In the genomic region with DNA sequence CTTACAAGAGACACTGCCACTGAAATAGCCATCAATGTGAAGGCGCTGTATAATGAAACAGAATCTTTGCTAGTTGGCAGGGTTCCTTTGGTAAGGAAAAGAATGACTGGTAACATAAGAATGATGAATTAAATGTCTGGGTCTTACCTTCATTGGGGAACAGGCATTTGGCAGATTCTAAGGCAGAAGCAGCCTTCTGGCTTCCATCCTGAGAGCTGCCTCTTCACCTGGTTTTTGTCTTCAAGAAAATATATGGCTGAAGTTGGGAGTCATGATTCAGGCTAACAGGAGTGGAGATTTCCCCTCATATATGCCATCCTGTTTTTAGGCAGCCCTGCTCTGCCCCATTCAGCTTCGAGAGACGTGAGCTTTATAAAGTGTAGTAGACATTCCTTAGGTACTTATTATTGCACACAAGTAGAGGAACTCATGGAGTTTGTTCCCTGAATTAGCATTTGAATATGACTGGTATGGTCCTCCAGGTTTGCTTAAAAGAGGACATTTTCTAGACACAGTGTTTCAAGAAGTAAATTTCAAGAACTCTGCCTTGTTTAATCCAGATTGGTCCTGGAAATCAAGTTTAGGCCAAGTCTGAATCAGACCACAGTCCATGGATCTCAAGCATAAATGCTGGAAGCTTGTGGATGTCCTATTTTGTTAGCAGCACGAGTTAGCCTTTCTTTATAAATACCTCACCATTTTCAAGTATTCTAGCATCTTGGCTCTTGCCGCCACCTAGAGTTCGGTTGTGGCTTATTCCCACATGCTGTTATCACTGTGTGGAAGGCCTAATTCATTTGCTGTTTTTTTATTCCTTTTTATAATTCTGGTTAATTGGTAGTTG, we compare ENCODE assay signal across 8 cellular contexts. TPM values are rescaled to one million over a fixed set of nuclear protein-coding genes. Genes with fewer than 3 reads are reported as not detected.
DNase-seq lines count a peak whose midpoint lies in the region; ATAC-seq and TF ChIP-seq lines count a peak whose summit lies in the region.

No MANE protein-coding gene starts in this region.

- TF ChIP-seq CTCF in kidney epithelial cell (IDR thresholded peaks at IDR 0.05; ENCODE audit: insufficient read depth, low read length, poor library complexity, severe bottlenecking), result peak; percentile 60

- H3K36me3 Mint-ChIP-seq in activated naive CD8-positive, alpha-beta T cell treated with anti-CD3 and anti-CD28 coated beads, Interleukin-2, amount 50 U/mL, for 24 hours (ENCODE audit: low read depth), result peaks cover 28% of the 10 kb centered on the region

- no peak overlapping the region for H3K27ac Mint-ChIP-seq in activated naive CD8-positive, alpha-beta T cell treated with anti-CD3 and anti-CD28 coated beads, Interleukin-2, amount 50 U/mL, for 24 hours

- H3K27me3 ChIP-seq in kidney epithelial cell (ENCODE audit: control insufficient read depth, insufficient read depth, low read length), result no peaks in the 10 kb centered on the region

- no peaks in the 10 kb centered on the region for H3K27me3 Mint-ChIP-seq in activated naive CD8-positive, alpha-beta T cell treated with anti-CD3 and anti-CD28 coated beads, Interleukin-2, amount 50 U/mL, for 24 hours

- H3K4me3 Mint-ChIP-seq in activated naive CD8-positive, alpha-beta T cell treated with anti-CD3 and anti-CD28 coated beads, Interleukin-2, amount 50 U/mL, for 24 hours, result no peak overlapping the region

- DNase-seq in stimulated activated CD4-positive, alpha-beta T cell treated with anti-CD3 and anti-CD28 coated beads, Interleukin-1b, Interleukin-23, amount 100 ng/mL, for 48 hours, result peak; percentile 17
- DNase-seq in stimulated activated CD4-positive, alpha-beta T cell treated with anti-CD3 and anti-CD28 coated beads, Interleukin-12 subunit alpha, Interleukin-12 subunit beta, amount 100 ng/mL, for 4 hours, result no peak
- DNase-seq in NCI-H1694 (lab: John Stamatoyannopoulos, UW), result peak; percentile 34
- DNase-seq in activated naive CD8-positive, alpha-beta T cell treated with anti-CD3 and anti-CD28 coated beads, Interleukin-2, amount 50 U/mL, for 24 hours, result peak; percentile 21
- no peak for DNase-seq in kidney epithelial cell (ENCODE audit: low read depth)
- DNase-seq in putamen (ENCODE audit: low spot score), result no peak

- peaks cover 4% of the 10 kb centered on the region for H3K9me3 Mint-ChIP-seq in activated naive CD8-positive, alpha-beta T cell treated with anti-CD3 and anti-CD28 coated beads, Interleukin-2, amount 50 U/mL, for 24 hours

- no peak for ATAC-seq in activated naive CD8-positive, alpha-beta T cell treated with anti-CD3 and anti-CD28 coated beads, Interleukin-2, amount 50 U/mL, for 24 hours
- ATAC-seq in HG02623 (IDR thresholded peaks at IDR 0.05; ENCODE audit: unreplicated experiment) (no peak), HG02642 (IDR thresholded peaks at IDR 0.05; ENCODE audit: poor library complexity, unreplicated experiment) (no peak)

- H3K4me3 ChIP-seq in kidney epithelial cell (ENCODE audit: low read depth, low read length), result no peak overlapping the region

- no peaks in the 10 kb centered on the region for H3K4me1 Mint-ChIP-seq in activated naive CD8-positive, alpha-beta T cell treated with anti-CD3 and anti-CD28 coated beads, Interleukin-2, amount 50 U/mL, for 24 hours

- H3K36me3 ChIP-seq in kidney epithelial cell (ENCODE audit: control insufficient read depth, insufficient read depth, low read length), result peaks cover 1% of the 10 kb centered on the region

RNA-seq across cellular contexts. Expression of a gene that starts 56.2 kb away (rescaled TPM):
- total RNA-seq in kidney epithelial cell, result 19.8 and 20.9 TPM in 2 replicates

Comparison
In these comparisons a context has a peak if more than half of its experiments do, and no peak if none do; other contexts are left out.
1. DNase-seq: peak in stimulated activated CD4-positive, alpha-beta T cell treated with anti-CD3 and anti-CD28 coated beads, Interleukin-1b, Interleukin-23, amount 100 ng/mL, for 48 hours (single experiment), NCI-H1694 (single experiment) and activated naive CD8-positive, alpha-beta T cell treated with anti-CD3 and anti-CD28 coated beads, Interleukin-2, amount 50 U/mL, for 24 hours (single experiment); none in stimulated activated CD4-positive, alpha-beta T cell treated with anti-CD3 and anti-CD28 coated beads, Interleukin-12 subunit alpha, Interleukin-12 subunit beta, amount 100 ng/mL, for 4 hours (single experiment), kidney epithelial cell (single experiment) and putamen (single experiment).